In the genomic region with DNA sequence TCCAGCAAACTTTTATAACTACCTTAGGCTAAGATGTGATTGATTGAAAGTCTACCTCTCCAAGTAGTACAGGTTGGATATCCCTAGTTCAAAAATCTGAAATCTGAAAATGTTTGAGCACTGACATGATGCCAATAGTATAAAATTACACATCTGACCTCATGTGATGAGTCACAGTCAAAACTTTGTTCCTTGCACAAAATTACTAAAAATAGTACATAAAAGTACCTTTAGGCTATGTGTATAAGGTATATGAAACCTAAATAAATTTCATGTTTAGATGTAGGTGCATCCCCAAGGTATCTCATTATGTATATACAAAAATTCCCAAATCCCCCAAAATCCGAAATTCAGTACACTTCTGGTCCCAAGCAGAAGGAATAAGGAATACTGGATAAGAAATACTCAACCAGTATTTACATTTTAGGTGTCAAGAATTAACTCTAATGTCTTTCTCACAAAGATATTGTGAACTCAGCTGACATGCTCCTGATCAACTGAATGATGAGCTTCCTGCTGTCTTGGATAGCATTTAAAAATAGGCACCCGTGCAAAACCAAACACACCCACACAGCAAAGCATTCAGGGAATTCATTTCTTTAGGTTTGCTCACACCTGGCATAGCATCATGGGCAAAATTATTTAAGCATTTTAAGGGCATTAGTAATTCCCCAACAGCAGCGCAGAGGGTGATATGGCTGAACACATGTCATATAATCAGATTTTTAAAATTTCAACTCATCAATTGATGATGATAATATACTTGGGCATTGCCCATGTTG, we compare ENCODE assay signal across 15 cellular contexts.
DNase-seq lines count a peak whose midpoint lies in the region; ATAC-seq, FAIRE-seq and TF ChIP-seq lines count a peak whose summit lies in the region.
"Had no signal": no experiment of that assay in that cellular context is flagged by ENCODE, and none has a peak within 500 bp of the region (broad histone marks: within the 10 kb centered on the region; RNA-seq: fewer than 3 reads in every experiment).

No MANE protein-coding gene starts in this region.

- TF ChIP-seq EP300 in HepG2 (IDR thresholded peaks at IDR 0.05; ENCODE audit: low read depth in 2 of 2, low read length in 2 of 2) (no peak), HepG2 (CRISPR knock-in tag; IDR thresholded peaks at IDR 0.05; ENCODE audit: borderline replicate concordance) (no peak)

- no peaks in the 10 kb centered on the region for H3K27me3 ChIP-seq in HepG2 (ENCODE audit: control insufficient read depth in 1 of 2, insufficient read depth in 2 of 2, low read length in 2 of 2)
- no peaks in the 10 kb centered on the region for H3K27me3 ChIP-seq in right lobe of liver
- peaks cover 33% of the 10 kb centered on the region for H3K27me3 ChIP-seq in PC-3 (ENCODE audit: low read length)
- no peaks in the 10 kb centered on the region for H3K27me3 ChIP-seq in fibroblast of lung (ENCODE audit: control insufficient read depth, insufficient read depth, low read length)

- H3K79me2 ChIP-seq in HepG2 (ENCODE audit: insufficient read depth, low read length) (no peaks in the 10 kb centered on the region), PC-3 (ENCODE audit: low read length) (no peaks in the 10 kb centered on the region), fibroblast of lung (ENCODE audit: control insufficient read depth, insufficient read depth, low read length) (no peaks in the 10 kb centered on the region)

- POLR2A ChIA-PET in HepG2 (lab: Yijun Ruan, JAX) (no interaction called here), PC-3 (lab: Charles Lee; ENCODE audit: unreplicated experiment) (interaction anchor here (0.6 kb wide), 1 partner anchor 360 kb away, joined by 6 read pairs; no protein-coding TSS in a partner anchor)

- CTCF ChIA-PET in HepG2 (lab: Yijun Ruan, JAX; ENCODE audit: low intra/inter-chr PET ratio, low total read pairs), result no interaction called here
- CTCF ChIA-PET in PC-3 (lab: Charles Lee), result no interaction called here

- H3K4me3 ChIP-seq in HepG2 (replicated peaks in 1 of 3; ENCODE audit: insufficient read depth in 1 of 3, low read depth in 2 of 3, low read length in 3 of 3), result no peak overlapping the region
- no peak overlapping the region for H3K4me3 ChIP-seq in right lobe of liver
- no peak overlapping the region for H3K4me3 ChIP-seq in PC-3 (ENCODE audit: low read length)
- no peak overlapping the region for H3K4me3 ChIP-seq in fibroblast of lung (replicated peaks in 1 of 4; ENCODE audit: control extremely low read depth in 1 of 4, insufficient read depth in 1 of 4, low read depth in 3 of 4, low read length in 4 of 4)

- no peak overlapping the region for H3K4me2 ChIP-seq in HepG2 (ENCODE audit: low read depth, low read length)
- 0 out of 2 replicates have a peak overlapping the region, but pooled peaks have one; percentile 13 for H3K4me2 ChIP-seq in PC-3 (ENCODE audit: low read length)
- H3K4me2 ChIP-seq in fibroblast of lung (ENCODE audit: extremely low read depth, insufficient read depth, low read length), result no peak overlapping the region

- WGBS in HepG2 (ENCODE audit: low lambda C conversion rate), result 26% methylated on average over 3 of the region's 3 CpGs
- WGBS in right lobe of liver (ENCODE audit: insufficient coverage, low coverage, low lambda C conversion rate, missing lambda C conversion rate), result 71% methylated on average over 3 of the region's 3 CpGs

- H3K36me3 ChIP-seq in HepG2 (replicated peaks in 1 of 2; ENCODE audit: control insufficient read depth in 1 of 2, insufficient read depth in 2 of 2, low read length in 2 of 2), result no peaks in the 10 kb centered on the region
- no peaks in the 10 kb centered on the region for H3K36me3 ChIP-seq in right lobe of liver
- no peaks in the 10 kb centered on the region for H3K36me3 ChIP-seq in PC-3 (ENCODE audit: low read depth, low read length)
- no peaks in the 10 kb centered on the region for H3K36me3 ChIP-seq in fibroblast of lung (ENCODE audit: control insufficient read depth, insufficient read depth, low read length)

- H3K9me2 ChIP-seq in PC-3 (replicated peaks; ENCODE audit: low read length), result no peaks in the 10 kb centered on the region

- no peak for ATAC-seq in HepG2
- no peak for ATAC-seq in right lobe of liver
- no peak for ATAC-seq in PC-3
- no peak for ATAC-seq in GM18502 (IDR thresholded peaks at IDR 0.05; ENCODE audit: poor library complexity, unreplicated experiment)

- H4K20me1 ChIP-seq in HepG2 (ENCODE audit: insufficient read depth, low read length), result no peaks in the 10 kb centered on the region
- no peaks in the 10 kb centered on the region for H4K20me1 ChIP-seq in PC-3 (ENCODE audit: low read length)
- no peaks in the 10 kb centered on the region for H4K20me1 ChIP-seq in fibroblast of lung (ENCODE audit: control insufficient read depth, extremely low read depth, insufficient read depth, low read length)

- no peaks in the 10 kb centered on the region for H3K9me3 ChIP-seq in HepG2 (ENCODE audit: low read length)
- H3K9me3 ChIP-seq in right lobe of liver, result no peaks in the 10 kb centered on the region
- H3K9me3 ChIP-seq in PC-3 (ENCODE audit: low read length), result no peaks in the 10 kb centered on the region
- H3K9me3 ChIP-seq in fibroblast of lung (ENCODE audit: control insufficient read depth, insufficient read depth, low read depth, low read length), result no peaks in the 10 kb centered on the region

- TF ChIP-seq POLR2A in HepG2 (IDR thresholded peaks at IDR 0.05; ENCODE audit: insufficient read depth in 1 of 2, low read depth in 2 of 2, low read length in 2 of 2), result no peak
- TF ChIP-seq POLR2A in right lobe of liver (IDR thresholded peaks at IDR 0.05), result no peak

- intact Hi-C loops in HepG2 (cut with micrococcal nuclease; ENCODE audit: unreplicated experiment), result no loop called here
- intact Hi-C loops in right lobe of liver (cut with DNase I), result no loop called here
- intact Hi-C loops in PC-3 (cut with micrococcal nuclease), result no loop called here

- no peaks in the 10 kb centered on the region for H3F3A ChIP-seq in PC-3 (ENCODE audit: low read length, unreplicated experiment)

- in situ Hi-C loops in HepG2 (cut with HindIII; ENCODE audit: extremely low pct_ligation_motif_present, low pct_unique_long_range_greater_than_20kb), result no loop called here

- no peak for TF ChIP-seq RAD21 in HepG2 (CRISPR knock-in tag; IDR thresholded peaks at IDR 0.05)

- TF ChIP-seq CTCF in HepG2 (CRISPR knock-in tag; IDR thresholded peaks at IDR 0.05) (no peak), right lobe of liver (IDR thresholded peaks at IDR 0.05) (no peak), PC-3 (conservative IDR thresholded peaks at IDR 0.05; ENCODE audit: low read depth, low read length) (no peak), fibroblast of lung (conservative IDR thresholded peaks at IDR 0.05 in 1 of 2, IDR thresholded peaks at IDR 0.05 in 1 of 2; ENCODE audit: low read depth in 1 of 2, low read length in 2 of 2) (no peak)

- DNase-seq in HepG2 (ENCODE audit: low spot score), result no peak
- no peak for DNase-seq in right lobe of liver
- DNase-seq in PC-3, result peak; percentile 57
- peak; percentile 22 to 42 for DNase-seq in fibroblast of lung (ENCODE audit: low read depth in 2 of 2)
- DNase-seq in urothelium cell line (ENCODE audit: low spot score), result peak; percentile 30
- no peak for DNase-seq in SW480 (ENCODE audit: low spot score)
- DNase-seq in NCI-H187 treated with DMSO at 0.1 percent for 48 hours (lab: John Stamatoyannopoulos, UW), result no peak
- DNase-seq: CD4-positive, CD25-positive, alpha-beta regulatory T cell; DMS79; GF-D8; NCI-H1436 treated with DMSO at 0.1 percent for 48 hours; NCI-H510A had no signal

- H3K4me1 ChIP-seq in HepG2 (ENCODE audit: insufficient read depth, low read length) (no peaks in the 10 kb centered on the region), right lobe of liver (no peaks in the 10 kb centered on the region), PC-3 (ENCODE audit: insufficient read depth, low read length) (peaks cover 9% of the 10 kb centered on the region), fibroblast of lung (ENCODE audit: control insufficient read depth, extremely low read depth, insufficient read depth, low read length) (no peaks in the 10 kb centered on the region)

- FAIRE-seq in HepG2 (lab: Jason Lieb, UNC) (no peak), urothelium cell line (lab: Jason Lieb, UNC) (no peak)
- FAIRE-seq: H54, RCC 7860 had no signal

- BruUV-seq in HepG2 (replicated peaks; lab: Mats Ljungman, UMichigan) (no TSS peak), PC-3 (replicated peaks; lab: Mats Ljungman, UMichigan) (no TSS peak)

- no peak overlapping the region for H2AFZ ChIP-seq in HepG2 (ENCODE audit: low read length)
- H2AFZ ChIP-seq in PC-3 (ENCODE audit: low read length), result no peak overlapping the region
- H2AFZ ChIP-seq in fibroblast of lung (ENCODE audit: low read length), result no peak overlapping the region

- H3K9ac ChIP-seq in HepG2 (ENCODE audit: insufficient read depth, low read depth, low read length), result no peak overlapping the region
- no peak overlapping the region for H3K9ac ChIP-seq in PC-3 (ENCODE audit: low read length)
- H3K9ac ChIP-seq in fibroblast of lung (ENCODE audit: insufficient read depth, low read length), result no peak overlapping the region

- H3K27ac ChIP-seq in HepG2 (ENCODE audit: extremely low read length, insufficient read depth, low read length) (no peak overlapping the region), right lobe of liver (no peak overlapping the region), PC-3 (ENCODE audit: low read length) (no peak overlapping the region), fibroblast of lung (ENCODE audit: insufficient read depth, low read length) (no peak overlapping the region)

TF ChIP-seq in HepG2, 621 proteins besides CTCF, POLR2A, EP300 and RAD21:
- TF ChIP-seq CREB1 (IDR thresholded peaks at IDR 0.05), result peak; percentile 20; the same call in 1 of the 2 replicates
- no peak for TF ChIP-seq CREB1 (CRISPR knock-in tag; IDR thresholded peaks at IDR 0.05)
- TF ChIP-seq, protein P1, sequence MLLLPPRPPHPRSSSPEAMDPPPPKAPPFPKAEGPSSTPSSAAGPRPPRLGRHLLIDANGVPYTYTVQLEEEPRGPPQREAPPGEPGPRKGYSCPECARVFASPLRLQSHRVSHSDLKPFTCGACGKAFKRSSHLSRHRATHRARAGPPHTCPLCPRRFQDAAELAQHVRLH (CRISPR knock-in tag; IDR thresholded peaks at IDR 0.05; ENCODE audit: borderline replicate concordance, low read depth), result no peak

Comparison
In these comparisons a context has a peak if more than half of its experiments do, and no peak if none do; other contexts are left out.
1. DNase-seq: peak in PC-3 (single experiment), fibroblast of lung (2 of 2) and urothelium cell line (single experiment); none in HepG2 (single experiment), right lobe of liver (0 of 3), SW480 (single experiment) and NCI-H187 treated with DMSO at 0.1 percent for 48 hours (single experiment).